ENCODE assay signal across 8 cellular contexts in genomic region chr15:90087454-90088154, GRCh38. TPM values are rescaled to one million over a fixed set of nuclear protein-coding genes. Genes with fewer than 3 reads are reported as not detected.
A peak's percentile ranks its signal among the peaks of the same experiment; 100 is the strongest.
DNase-seq lines count a peak whose midpoint lies in the region; ATAC-seq, FAIRE-seq and TF ChIP-seq lines count a peak whose summit lies in the region.

No MANE protein-coding gene starts in this region.

- H3K4me3 ChIP-seq in bronchial epithelial cell (ENCODE audit: low read depth, low read length) (no peak overlapping the region), osteoblast (ENCODE audit: insufficient read depth, low read length) (no peak overlapping the region)

- H3K36me3 ChIP-seq in bronchial epithelial cell (ENCODE audit: control insufficient read depth, insufficient read depth, low read length), result peaks cover 14% of the 10 kb centered on the region
- H3K36me3 ChIP-seq in osteoblast (ENCODE audit: insufficient read depth, low read length), result peaks cover 32% of the 10 kb centered on the region

- H3K27me3 ChIP-seq in bronchial epithelial cell (ENCODE audit: control insufficient read depth, insufficient read depth, low read length), result no peaks in the 10 kb centered on the region
- H3K27me3 ChIP-seq in osteoblast (ENCODE audit: insufficient read depth, low read length), result no peaks in the 10 kb centered on the region

- H3K9me3 ChIP-seq in osteoblast (ENCODE audit: low read depth, low read length), result no peaks in the 10 kb centered on the region

- no peaks in the 10 kb centered on the region for H3K4me1 ChIP-seq in osteoblast (ENCODE audit: insufficient read depth, low read length)

- H3K4me2 ChIP-seq in osteoblast (ENCODE audit: insufficient read depth, low read length), result no peak overlapping the region

- H3K79me2 ChIP-seq in osteoblast (ENCODE audit: insufficient read depth, low read length), result no peaks in the 10 kb centered on the region

- no peak overlapping the region for H2AFZ ChIP-seq in osteoblast (ENCODE audit: low read length)

- no peak overlapping the region for H3K27ac ChIP-seq in osteoblast (ENCODE audit: low read depth, low read length)

- peak; percentile 21 to 35 for DNase-seq in SHP77 (lab: John Stamatoyannopoulos, UW)
- no peak for DNase-seq in SHP77 treated with DMSO at 0.1 percent for 48 hours (lab: John Stamatoyannopoulos, UW)
- peak; percentile 29 for DNase-seq in MV-4-11 (lab: John Stamatoyannopoulos, UW)
- DNase-seq in bronchial epithelial cell (ENCODE audit: low read depth), result no peak
- peak; percentile 86 for DNase-seq in osteoblast (ENCODE audit: insufficient read length, low spot score, missing footprints)
- no peak for DNase-seq in effector CD4-positive, alpha-beta T cell
- DNase-seq in NCI-H2029 treated with DMSO at 0.1 percent for 48 hours (lab: John Stamatoyannopoulos, UW), result no peak

- FAIRE-seq in bronchial epithelial cell (lab: Jason Lieb, UNC), result no peak

- no peak for ATAC-seq in GM19395 (IDR thresholded peaks at IDR 0.05; ENCODE audit: unreplicated experiment)

- TF ChIP-seq CTCF in bronchial epithelial cell (IDR thresholded peaks at IDR 0.05; ENCODE audit: insufficient read depth, low read length, severe bottlenecking) (peak; percentile 45), osteoblast (IDR thresholded peaks at IDR 0.05; ENCODE audit: extremely low read depth, low read depth, low read length) (no peak)

- H4K20me1 ChIP-seq in osteoblast (ENCODE audit: insufficient read depth, low read length), result peaks cover 8% of the 10 kb centered on the region

RNA-seq across cellular contexts. Expression of gene IDH2, which starts 14.7 kb away (rescaled TPM):
- 29.5 and 59.0 TPM in 2 replicates for total RNA-seq in bronchial epithelial cell
- total RNA-seq in osteoblast, result 51.0 and 61.6 TPM in 2 replicates

Comparison
In these comparisons a context has a peak if more than half of its experiments do, and no peak if none do; other contexts are left out.
1. DNase-seq: peak in SHP77 (2 of 2), MV-4-11 (single experiment) and osteoblast (single experiment); none in SHP77 treated with DMSO at 0.1 percent for 48 hours (single experiment), bronchial epithelial cell (single experiment), effector CD4-positive, alpha-beta T cell (single experiment) and NCI-H2029 treated with DMSO at 0.1 percent for 48 hours (single experiment).